Comparison of ENCODE assay signal across 1 cellular context in genomic region chr17:82723169-82723807, GRCh38.
TF ChIP-seq lines count a peak whose summit lies in the region.

No MANE protein-coding gene starts in this region.

TF ChIP-seq in GM12878, 131 proteins besides CTCF, POLR2A, EP300 and RAD21:
- TF ChIP-seq TCF3 (IDR thresholded peaks at IDR 0.05; ENCODE audit: borderline replicate concordance, insufficient read depth, low read depth, low read length) (peak; percentile 85), MYB (IDR thresholded peaks at IDR 0.05; ENCODE audit: borderline replicate concordance, low read depth, low read length) (no peak), PBX3 (IDR thresholded peaks at IDR 0.05; ENCODE audit: insufficient replicate concordance, low read depth, low read length) (peak; percentile 67), CHD2 (IDR thresholded peaks at IDR 0.05; ENCODE audit: borderline replicate concordance, low read depth, low read length) (no peak), NFIC (IDR thresholded peaks at IDR 0.05; ENCODE audit: low read depth, low read length) (0 out of 2 replicates have a peak, but pooled peaks have one; percentile 36), EED (IDR thresholded peaks at IDR 0.05; ENCODE audit: low read depth) (no peak), BCL3 (IDR thresholded peaks at IDR 0.05; ENCODE audit: borderline replicate concordance, insufficient read depth, low read depth, low read length, poor library complexity, severe bottlenecking) (peak; percentile 98)
